ENCODE assay signal across 23 cellular contexts in the genomic region with DNA sequence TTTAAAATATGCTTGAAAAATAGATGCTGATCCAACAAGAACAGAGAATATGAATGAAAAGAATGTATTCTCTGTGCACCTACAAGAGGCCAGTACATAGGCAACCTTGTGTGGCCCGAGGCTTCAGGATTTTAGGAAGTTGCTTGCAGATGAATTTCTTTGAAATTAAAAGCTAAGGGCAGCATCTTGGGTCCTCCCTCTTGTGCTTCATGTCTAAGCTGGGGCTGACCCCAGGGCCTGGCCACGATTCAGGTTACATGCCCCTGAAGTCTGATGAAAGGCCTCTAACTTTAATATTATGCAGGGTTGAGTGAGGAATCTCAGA.
A peak's percentile ranks its signal among the peaks of the same experiment; 100 is the strongest.
DNase-seq lines count a peak whose midpoint lies in the region; ATAC-seq, FAIRE-seq and TF ChIP-seq lines count a peak whose summit lies in the region.
"Had no signal": no experiment of that assay in that cellular context is flagged by ENCODE, and none has a peak within 500 bp of the region (broad histone marks: within the 10 kb centered on the region; RNA-seq: fewer than 3 reads in every experiment).

No MANE protein-coding gene starts in this region.

- H3K9me1 ChIP-seq in IMR-90 (ENCODE audit: insufficient read depth, low read length): peaks cover 7% of the 10 kb centered on the region; the same call in 1 of the 2 replicates

- no peak overlapping the region for H2BK12ac ChIP-seq in mesenchymal stem cell (ENCODE audit: low read length in 2 of 2)

- H3K36me3 ChIP-seq in IMR-90 (ENCODE audit: control insufficient read depth, insufficient read depth, low read length): no peaks in the 10 kb centered on the region
- peaks cover 0 to 44% of the 10 kb centered on the region in 2 experiments for H3K36me3 ChIP-seq in mesenchymal stem cell (ENCODE audit: control insufficient read depth in 1 of 2, insufficient read depth in 2 of 2, low read depth in 1 of 2, low read length in 2 of 2)
- H3K36me3 ChIP-seq in subcutaneous abdominal adipose tissue (ENCODE audit: control insufficient read depth in 5 of 5, insufficient read depth in 5 of 5, low read length in 5 of 5): no peaks in the 10 kb centered on the region
- H3K36me3 ChIP-seq: BE2C, HAP-1 had no signal

- no TSS peak for BruUV-seq in IMR-90 (replicated peaks; lab: Mats Ljungman, UMichigan)

- 62% methylated on average over 2 of the region's 2 CpGs for WGBS in A549 (ENCODE audit: missing lambda C conversion rate)
- WGBS in IMR-90 (ENCODE audit: extremely low coverage in 2 of 2, insufficient read length in 1 of 2), 2 experiments: no CpG with 5 or more reads among the region's 2 CpGs
- WGBS in mesenchymal stem cell: 93% methylated on average over 2 of the region's 2 CpGs

- H2AK9ac ChIP-seq in IMR-90 (replicated peaks; ENCODE audit: low read depth, low read length, poor library complexity): no peak overlapping the region

- H3K4me2 ChIP-seq in A549 (no peak overlapping the region), IMR-90 (ENCODE audit: low read depth, low read length) (no peak overlapping the region), mesenchymal stem cell (ENCODE audit: low read length, poor library complexity, severe bottlenecking) (no peak overlapping the region)

- TF ChIP-seq POLR2A in A549 (IDR thresholded peaks at IDR 0.05; ENCODE audit: low read length) (no peak), IMR-90 (IDR thresholded peaks at IDR 0.05; ENCODE audit: low read depth, low read length) (no peak)

- no peak overlapping the region for H4K5ac ChIP-seq in IMR-90 (ENCODE audit: low read depth, low read length)

- POLR2A ChIA-PET in A549 (lab: Yijun Ruan, JAX): no interaction called here
- POLR2A ChIA-PET in IMR-90 (lab: Charles Lee; ENCODE audit: unreplicated experiment): no interaction called here
- POLR2A ChIA-PET in activated CD8-positive, alpha-beta T cell treated with anti-CD3 and anti-CD28 coated beads, Interleukin-2, amount 10 ng/mL, durations not matched to agents 7 days and 5 days (lab: Charles Lee): no interaction called here

- H3K18ac ChIP-seq in IMR-90 (ENCODE audit: low read depth, low read length) (no peak overlapping the region), mesenchymal stem cell (ENCODE audit: low read depth in 1 of 2, low read length in 2 of 2) (no peak overlapping the region)

- TF ChIP-seq RAD21 in A549 (conservative IDR thresholded peaks at IDR 0.05 in 1 of 2, IDR thresholded peaks at IDR 0.05 in 1 of 2) (no peak), IMR-90 (IDR thresholded peaks at IDR 0.05; ENCODE audit: low read length) (no peak)

- no peak for FAIRE-seq in A549 (lab: Jason Lieb, UNC)
- FAIRE-seq: GM12878, HTR-8/SVneo had no signal

- no peaks in the 10 kb centered on the region for H4K20me1 ChIP-seq in IMR-90 (ENCODE audit: insufficient read depth, low read length)

- no peaks in the 10 kb centered on the region for H3K4me1 Mint-ChIP-seq in activated CD8-positive, alpha-beta T cell treated with anti-CD3 and anti-CD28 coated beads, Interleukin-2, amount 10 ng/mL, durations not matched to agents 7 days and 5 days (ENCODE audit: low read depth)
- H3K4me1 Mint-ChIP-seq: CD4-positive, CD25-positive, alpha-beta regulatory T cell; CD8-positive, alpha-beta memory T cell; IgD-negative memory B cell had no signal

- no peak overlapping the region for H4K91ac ChIP-seq in IMR-90 (ENCODE audit: insufficient read depth, low read depth, low read length)
- no peak overlapping the region for H4K91ac ChIP-seq in mesenchymal stem cell (ENCODE audit: low read length)

- no peak for TF ChIP-seq EP300 in A549 (IDR thresholded peaks at IDR 0.05)

- H2AFZ ChIP-seq in IMR-90 (replicated peaks; ENCODE audit: low read length, poor library complexity) (no peak overlapping the region), mesenchymal stem cell (ENCODE audit: low read depth, low read length) (no peak overlapping the region)

- no peak overlapping the region for H3K4me3 ChIP-seq in A549
- no peak overlapping the region for H3K4me3 ChIP-seq in IMR-90 (ENCODE audit: insufficient read depth, low read depth, low read length)
- H3K4me3 ChIP-seq in mesenchymal stem cell (ENCODE audit: insufficient read depth in 1 of 2, low read depth in 1 of 2, low read length in 2 of 2): peak overlapping the region in 1 of 2 experiments; percentile 3
- no peak overlapping the region for H3K4me3 ChIP-seq in subcutaneous abdominal adipose tissue (ENCODE audit: low read depth in 1 of 5, low read length in 5 of 5)
- H3K4me3 ChIP-seq: GM12878, HAP-1 had no signal

- H3K56ac ChIP-seq in IMR-90 (ENCODE audit: extremely low read depth, insufficient read depth, low read length): no peak overlapping the region

- no peak overlapping the region for H2BK20ac ChIP-seq in IMR-90 (ENCODE audit: low read depth, low read length)

- H2BK120ac ChIP-seq in IMR-90 (ENCODE audit: low read depth, low read length) (no peak overlapping the region), mesenchymal stem cell (ENCODE audit: low read depth, low read length) (no peak overlapping the region)

- no peak overlapping the region for H3K27ac Mint-ChIP-seq in activated CD8-positive, alpha-beta T cell treated with anti-CD3 and anti-CD28 coated beads, Interleukin-2, amount 10 ng/mL, durations not matched to agents 7 days and 5 days
- H3K27ac Mint-ChIP-seq: CD4-positive, CD25-positive, alpha-beta regulatory T cell; CD8-positive, alpha-beta memory T cell; IgD-negative memory B cell had no signal

- no peak overlapping the region for H2AK5ac ChIP-seq in IMR-90 (ENCODE audit: low read depth, low read length)
- H2AK5ac ChIP-seq in mesenchymal stem cell (ENCODE audit: low read length, severe bottlenecking): no peak overlapping the region

- H3K23ac ChIP-seq in IMR-90 (ENCODE audit: low read depth, low read length) (no peak overlapping the region), mesenchymal stem cell (ENCODE audit: low read length in 2 of 2) (no peak overlapping the region)

- DNase-seq in A549 (ENCODE audit: low read depth in 1 of 2, low spot score in 1 of 2) (no peak), IMR-90 (no peak), mesenchymal stem cell (no peak), NCI-H1417 (lab: John Stamatoyannopoulos, UW) (no peak), epidermal melanocyte (ENCODE audit: insufficient read length, low spot score) (no peak)
- no peak for DNase-seq in activated CD4-positive, alpha-beta T cell treated with anti-CD3 and anti-CD28 coated beads for 48 hours
- DNase-seq in activated CD8-positive, alpha-beta T cell treated with anti-CD3 and anti-CD28 coated beads, Interleukin-2, amount 10 ng/mL, durations not matched to agents 7 days and 5 days: no peak
- DNase-seq: 8988T; ACHN; BE2C; C1 segment of cervical spinal cord; CD4-positive, CD25-positive, alpha-beta regulatory T cell; CD8-positive, alpha-beta memory T cell; COR-L47; DMS 273 treated with DMSO at 0.1 percent for 48 hours; DMS53; DND-41; EL had no signal

- H3K27me3 Mint-ChIP-seq in activated CD8-positive, alpha-beta T cell treated with anti-CD3 and anti-CD28 coated beads, Interleukin-2, amount 10 ng/mL, durations not matched to agents 7 days and 5 days (ENCODE audit: low read depth): no peaks in the 10 kb centered on the region
- H3K27me3 Mint-ChIP-seq: CD8-positive, alpha-beta memory T cell; IgD-negative memory B cell had no signal

- TF ChIP-seq CTCF in A549 (IDR thresholded peaks at IDR 0.05) (no peak), IMR-90 (conservative IDR thresholded peaks at IDR 0.05; ENCODE audit: low read depth, low read length) (no peak)

- H3K9ac ChIP-seq in IMR-90 (ENCODE audit: low read depth, low read length) (0 out of 2 replicates have a peak overlapping the region, but pooled peaks have one; percentile 28), mesenchymal stem cell (ENCODE audit: low read length) (peak overlapping the region; percentile 47), subcutaneous abdominal adipose tissue (ENCODE audit: low read length in 5 of 5) (no peak overlapping the region)

- H3K27ac ChIP-seq in A549: peak overlapping the region; percentile 32 to 66; a peak in 4 of 6 replicates
- no peak overlapping the region for H3K27ac ChIP-seq in IMR-90 (ENCODE audit: insufficient read depth, low read length)
- no peak overlapping the region for H3K27ac ChIP-seq in mesenchymal stem cell (ENCODE audit: low read length, poor library complexity, severe bottlenecking)
- H3K27ac ChIP-seq in subcutaneous abdominal adipose tissue (ENCODE audit: low read depth, low read length): peak overlapping the region; percentile 9

- CTCF ChIA-PET in A549 (lab: Yijun Ruan, JAX) (interaction anchor here (1.4 kb wide), 1 partner anchor 149 kb away, joined by 3 read pairs; no protein-coding TSS in a partner anchor), IMR-90 (lab: Yijun Ruan, JAX) (interaction anchor here (1.3 kb wide), 1 partner anchor 62 kb away, joined by 6 read pairs; no protein-coding TSS in a partner anchor)
- CTCF ChIA-PET in activated CD8-positive, alpha-beta T cell treated with anti-CD3 and anti-CD28 coated beads, Interleukin-2, amount 10 ng/mL, durations not matched to agents 7 days and 5 days (lab: Charles Lee): no interaction called here

- H3K27me3 ChIP-seq in IMR-90 (ENCODE audit: control insufficient read depth, insufficient read depth, low read length): no peaks in the 10 kb centered on the region
- H3K27me3 ChIP-seq in mesenchymal stem cell (ENCODE audit: control insufficient read depth in 1 of 2, insufficient read depth in 1 of 2, low read length in 2 of 2): no peaks in the 10 kb centered on the region
- no peaks in the 10 kb centered on the region for H3K27me3 ChIP-seq in subcutaneous abdominal adipose tissue (ENCODE audit: control insufficient read depth in 5 of 5, insufficient read depth in 4 of 5, low read length in 5 of 5)
- H3K27me3 ChIP-seq: BE2C had no signal

- in situ Hi-C loops in IMR-90 (cut with MboI; ENCODE audit: low sequenced_read_pairs): no loop called here

- H2BK5ac ChIP-seq in IMR-90 (ENCODE audit: low read depth, low read length, poor library complexity, severe bottlenecking) (no peak overlapping the region), mesenchymal stem cell (ENCODE audit: low read depth, low read length, poor library complexity, severe bottlenecking) (no peak overlapping the region)

- H3K4me3 Mint-ChIP-seq in activated CD8-positive, alpha-beta T cell treated with anti-CD3 and anti-CD28 coated beads, Interleukin-2, amount 10 ng/mL, durations not matched to agents 7 days and 5 days: no peak overlapping the region
- H3K4me3 Mint-ChIP-seq: CD4-positive, CD25-positive, alpha-beta regulatory T cell; CD8-positive, alpha-beta memory T cell; IgD-negative memory B cell had no signal

- H3K9me3 ChIP-seq in A549 (no peaks in the 10 kb centered on the region), IMR-90 (ENCODE audit: control insufficient read depth, insufficient read depth, low read length) (no peaks in the 10 kb centered on the region), mesenchymal stem cell (ENCODE audit: control insufficient read depth, low read length) (no peaks in the 10 kb centered on the region), subcutaneous abdominal adipose tissue (ENCODE audit: control insufficient read depth in 5 of 5, low read length in 5 of 5) (no peaks in the 10 kb centered on the region)
- H3K9me3 ChIP-seq: BE2C, HAP-1 had no signal

- H3K4ac ChIP-seq in IMR-90 (ENCODE audit: low read depth, low read length): no peak overlapping the region
- H3K4ac ChIP-seq in mesenchymal stem cell (ENCODE audit: low read depth in 1 of 2, low read length in 2 of 2): no peak overlapping the region

- H3K36me3 Mint-ChIP-seq in activated CD8-positive, alpha-beta T cell treated with anti-CD3 and anti-CD28 coated beads, Interleukin-2, amount 10 ng/mL, durations not matched to agents 7 days and 5 days (ENCODE audit: low read depth): no peaks in the 10 kb centered on the region
- H3K36me3 Mint-ChIP-seq: CD4-positive, CD25-positive, alpha-beta regulatory T cell; CD8-positive, alpha-beta memory T cell; IgD-negative memory B cell had no signal

- H3K9me3 Mint-ChIP-seq in activated CD8-positive, alpha-beta T cell treated with anti-CD3 and anti-CD28 coated beads, Interleukin-2, amount 10 ng/mL, durations not matched to agents 7 days and 5 days (ENCODE audit: insufficient read depth): no peaks in the 10 kb centered on the region

- ATAC-seq in A549 (no peak), IMR-90 (ENCODE audit: low read depth) (no peak)
- ATAC-seq in activated CD8-positive, alpha-beta T cell treated with anti-CD3 and anti-CD28 coated beads, Interleukin-2, amount 10 ng/mL, durations not matched to agents 7 days and 5 days: no peak
- ATAC-seq: GM12878 had no signal

- dilution Hi-C loops in IMR-90 (cut with HindIII; ENCODE audit: low sequenced_read_pairs, unreplicated experiment): no loop called here

- H3K4me1 ChIP-seq in A549 (peaks cover 30% of the 10 kb centered on the region; the same call in 2 of the 3 replicates), IMR-90 (ENCODE audit: control insufficient read depth, insufficient read depth, low read length) (peaks cover 10% of the 10 kb centered on the region), mesenchymal stem cell (ENCODE audit: control insufficient read depth, insufficient read depth, low read depth, low read length) (no peaks in the 10 kb centered on the region), subcutaneous abdominal adipose tissue (ENCODE audit: control insufficient read depth in 5 of 5, insufficient read depth in 5 of 5, low read length in 5 of 5) (peaks cover 0 to 16% (median 7%) of the 10 kb centered on the region in 5 donors)
- H3K4me1 ChIP-seq: BE2C, HAP-1 had no signal

- H2BK15ac ChIP-seq in IMR-90 (ENCODE audit: low read depth, low read length) (no peak overlapping the region), mesenchymal stem cell (ENCODE audit: low read depth, poor library complexity, severe bottlenecking) (no peak overlapping the region)

- intact Hi-C loops in IMR-90 (cut with micrococcal nuclease): no loop called here

- H3K79me1 ChIP-seq in IMR-90 (ENCODE audit: low read depth in 1 of 2, low read length in 2 of 2) (no peaks in the 10 kb centered on the region), mesenchymal stem cell (replicated peaks; ENCODE audit: low read length, poor library complexity, severe bottlenecking) (no peaks in the 10 kb centered on the region)

- no peak overlapping the region for H3K14ac ChIP-seq in IMR-90 (replicated peaks; ENCODE audit: low read depth, low read length)
- H3K14ac ChIP-seq in mesenchymal stem cell (ENCODE audit: low read length in 2 of 2): no peak overlapping the region

- H4K8ac ChIP-seq in IMR-90 (ENCODE audit: low read depth in 2 of 2, low read length in 2 of 2) (no peak overlapping the region), mesenchymal stem cell (ENCODE audit: low read length) (no peak overlapping the region)

Comparison
In these comparisons a context has a peak if more than half of its experiments do, and no peak if none do; other contexts are left out.
1. H3K27ac ChIP-seq: peak in A549 (2 of 2) and subcutaneous abdominal adipose tissue (single experiment); none in IMR-90 (single experiment) and mesenchymal stem cell (single experiment).
2. H3K9ac ChIP-seq: peak in IMR-90 (single experiment) and mesenchymal stem cell (single experiment); none in subcutaneous abdominal adipose tissue (0 of 5).